ENCODE assay signal across 24 cellular contexts in the genomic region with DNA sequence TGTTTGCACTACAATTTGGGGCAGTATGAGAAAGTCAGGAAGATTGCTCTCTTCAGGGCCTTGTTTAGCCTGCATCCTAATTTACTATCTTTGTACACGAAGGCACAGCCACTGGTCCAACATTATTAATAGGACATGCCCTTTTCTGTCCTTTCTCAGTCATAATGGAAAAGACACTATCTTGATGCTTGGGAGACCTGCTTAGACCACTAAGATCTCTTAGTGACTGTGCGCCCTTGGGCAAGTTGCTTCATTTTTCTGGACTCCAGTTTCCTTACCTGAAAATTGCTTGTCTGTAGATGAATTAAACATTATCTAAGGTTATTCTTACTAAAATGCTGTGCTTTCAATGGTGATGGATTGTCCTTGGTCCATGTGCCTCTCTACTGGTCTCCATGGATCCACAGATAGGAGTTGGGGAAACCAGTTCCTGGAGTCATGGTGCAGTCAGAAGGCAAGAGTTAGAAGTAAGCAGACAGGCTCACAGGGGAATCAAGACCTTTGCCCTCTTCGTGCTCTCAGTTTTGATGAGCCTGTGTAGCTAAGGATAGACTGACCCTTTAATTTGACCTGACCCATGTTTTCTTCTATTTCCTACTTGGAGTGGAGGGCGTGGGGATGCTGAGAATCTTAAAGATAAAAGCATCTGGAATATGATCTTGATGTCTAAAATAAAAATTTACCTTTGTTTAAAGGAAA.
"Had no signal": no experiment of that assay in that cellular context is flagged by ENCODE, and none has a peak within 500 bp of the region (broad histone marks: within the 10 kb centered on the region; RNA-seq: fewer than 3 reads in every experiment).

No MANE protein-coding gene starts in this region.

- H3K4me3 ChIP-seq: adrenal gland, breast epithelium had no signal

- H3K4me1 Mint-ChIP-seq: activated CD8-positive, alpha-beta memory T cell treated with anti-CD3 and anti-CD28 coated beads, Interleukin-2, amount 10 ng/mL, durations not matched to agents 7 days and 5 days; activated naive CD8-positive, alpha-beta T cell treated with anti-CD3 and anti-CD28 coated beads, Interleukin-2, amount 10 ng/mL, durations not matched to agents 7 days and 5 days; IgD-negative memory B cell; T-cell had no signal

- ATAC-seq: activated CD4-positive, CD25-positive, alpha-beta regulatory T cell treated with anti-CD3 and anti-CD28 coated beads, Interleukin-2, amount 50 U/mL, for 24 hours; activated CD8-positive, alpha-beta memory T cell treated with anti-CD3 and anti-CD28 coated beads, Interleukin-2, amount 10 ng/mL, durations not matched to agents 7 days and 5 days; PC-3; T-cell had no signal

- H3K36me3 ChIP-seq: adrenal gland, breast epithelium had no signal

- H3K27ac ChIP-seq: breast epithelium had no signal

- DNase-seq: activated CD4-positive, alpha-beta T cell treated with anti-CD3 and anti-CD28 coated beads for 48 hours; activated CD4-positive, alpha-beta T cell treated with anti-CD3 and anti-CD28 coated beads, Interleukin-2, amount 50 U/mL, for 48 hours; activated CD8-positive, alpha-beta memory T cell treated with anti-CD3 and anti-CD28 coated beads, Interleukin-2, amount 10 ng/mL, durations not matched to agents 7 days and 5 days; activated naive CD4-positive, alpha-beta T cell treated with anti-CD3 and anti-CD28 coated beads, Interleukin-2, amount 50 U/mL, for 16 hours; activated naive CD8-positive, alpha-beta T cell treated with anti-CD3 and anti-CD28 coated beads, Interleukin-2, amount 10 ng/mL, durations not matched to agents 7 days and 5 days; activated T-cell treated with anti-CD3 and anti-CD28 coated beads, Interleukin-2, amount 50 U/mL, for 48 hours; adrenal gland; anterior cingulate cortex; central memory CD4-positive, alpha-beta T cell; KG1; MV-4-11; NCI-H1092 treated with DMSO at 0.1 percent for 48 hours; NCI-H1417 treated with DMSO at 0.1 percent for 48 hours; NCI-H1694; NCI-H2029 treated with DMSO at 0.1 percent for 48 hours; NCI-H510A treated with DMSO at 0.1 percent for 48 hours; PC-3; SHP77 treated with DMSO at 0.1 percent for 48 hours; T-cell; T-helper 2 cell; T1000 had no signal

- H3K36me3 Mint-ChIP-seq: activated CD8-positive, alpha-beta memory T cell treated with anti-CD3 and anti-CD28 coated beads, Interleukin-2, amount 10 ng/mL, durations not matched to agents 7 days and 5 days; activated naive CD8-positive, alpha-beta T cell treated with anti-CD3 and anti-CD28 coated beads, Interleukin-2, amount 10 ng/mL, durations not matched to agents 7 days and 5 days; T-cell had no signal

- H3K27me3 Mint-ChIP-seq: IgD-negative memory B cell, T-cell had no signal

- H3K4me1 ChIP-seq: breast epithelium had no signal

- H3K4me3 Mint-ChIP-seq: activated CD8-positive, alpha-beta memory T cell treated with anti-CD3 and anti-CD28 coated beads, Interleukin-2, amount 10 ng/mL, durations not matched to agents 7 days and 5 days; activated naive CD8-positive, alpha-beta T cell treated with anti-CD3 and anti-CD28 coated beads, Interleukin-2, amount 10 ng/mL, durations not matched to agents 7 days and 5 days; IgD-negative memory B cell; T-cell had no signal

- H3K27me3 ChIP-seq: adrenal gland, breast epithelium had no signal

- H3K27ac Mint-ChIP-seq: activated CD8-positive, alpha-beta memory T cell treated with anti-CD3 and anti-CD28 coated beads, Interleukin-2, amount 10 ng/mL, durations not matched to agents 7 days and 5 days; activated naive CD8-positive, alpha-beta T cell treated with anti-CD3 and anti-CD28 coated beads, Interleukin-2, amount 10 ng/mL, durations not matched to agents 7 days and 5 days; IgD-negative memory B cell; T-cell had no signal
